36 cellular contexts compared by ENCODE assay signal in genomic region chr11:5441414-5441813, GRCh38. TPM values are rescaled to one million over a fixed set of nuclear protein-coding genes. Genes with fewer than 3 reads are reported as not detected.
DNase-seq lines count a peak whose midpoint lies in the region; ATAC-seq and TF ChIP-seq lines count a peak whose summit lies in the region.
"Had no signal": no experiment of that assay in that cellular context is flagged by ENCODE, and none has a peak within 500 bp of the region (broad histone marks: within the 10 kb centered on the region; RNA-seq: fewer than 3 reads in every experiment).

Gene OR51I1, minus strand, starts transcription at chr11:5441514. Its CDS starts 0 bp downstream, at chr11:5441514.

- no peaks in the 10 kb centered on the region for H3K9me3 ChIP-seq in HCT116 (ENCODE audit: control insufficient read depth in 1 of 2, insufficient read depth in 1 of 2, low read depth in 1 of 2, low read length in 2 of 2)
- H3K9me3 ChIP-seq: A549; BE2C; BLaER1; BLaER1 treated with 17β-estradiol and CSF1 and Interleukin-3, amounts not matched to agents 10 nM and 100 nM; Caco-2 had no signal

- 0 out of 2 replicates have a peak within 1 kb of the TSS, but pooled peaks have one; percentile 15 for H3K27ac Mint-ChIP-seq in WTC11
- H3K27ac Mint-ChIP-seq: B cell; CD14-positive monocyte; CD4-positive, alpha-beta T cell; CD4-positive, CD25-positive, alpha-beta regulatory T cell; CD8-positive, alpha-beta memory T cell; CD8-positive, alpha-beta T cell had no signal

- peaks cover 36% of the 10 kb centered on the region; the same call in 1 of the 2 replicates for H4K20me1 ChIP-seq in HCT116 (ENCODE audit: insufficient read depth)
- H4K20me1 ChIP-seq: BLaER1; BLaER1 treated with 17β-estradiol and CSF1 and Interleukin-3, amounts not matched to agents 10 nM and 100 nM had no signal

- CTCF ChIA-PET in HCT116 (lab: Charles Lee): no interaction called here
- CTCF ChIA-PET in WTC11 (lab: Charles Lee): no interaction called here

- H3K27me3 Mint-ChIP-seq in WTC11 (ENCODE audit: low read depth): peaks cover 6% of the 10 kb centered on the region
- H3K27me3 Mint-ChIP-seq: CD4-positive, CD25-positive, alpha-beta regulatory T cell had no signal

- no TSS peak for BruUV-seq in HCT116 (replicated peaks; lab: Mats Ljungman, UMichigan)

- DNase-seq in HCT116 (ENCODE audit: low read depth, low spot score) (no peak), WTC11 (ENCODE audit: low spot score) (no peak), NCI-H1417 (lab: John Stamatoyannopoulos, UW) (no peak), NCI-H1694 (lab: John Stamatoyannopoulos, UW) (no peak)
- DNase-seq: 8988T; ACHN; AML-193; BE2C; C1 segment of cervical spinal cord; Caco-2; Calu3; CD4-positive, alpha-beta memory T cell; CD4-positive, alpha-beta T cell; CD4-positive, CD25-positive, alpha-beta regulatory T cell; CD8-positive, alpha-beta memory T cell; CD8-positive, alpha-beta T cell; COR-L47; DMS 273 treated with DMSO at 0.1 percent for 48 hours; DMS153; DMS53; DMS79; DMS79 treated with DMSO at 0.1 percent for 48 hours; DND-41; EL had no signal

- no peak within 1 kb of the TSS for H2AFZ ChIP-seq in HCT116 (ENCODE audit: low read depth, low read length, poor library complexity, severe bottlenecking)

- RAD21 ChIA-PET in HCT116 (lab: Charles Lee; ENCODE audit: low non-redundant PET in 1 of 2, low total read pairs in 2 of 2, uncharacterized antibody in 2 of 2, unreplicated experiment in 2 of 2): no interaction called here

- ATAC-seq in HCT116 (no peak; the same call in 1 of the 2 replicates), WTC11 (no peak)
- ATAC-seq: A549; CD8-positive, alpha-beta T cell had no signal

- H3K4me3 Mint-ChIP-seq in WTC11: no peak within 1 kb of the TSS
- H3K4me3 Mint-ChIP-seq: B cell; CD14-positive monocyte; CD4-positive, alpha-beta memory T cell; CD4-positive, alpha-beta T cell; CD4-positive, CD25-positive, alpha-beta regulatory T cell; CD8-positive, alpha-beta memory T cell; CD8-positive, alpha-beta T cell had no signal

- H3K27ac ChIP-seq in HCT116 (ENCODE audit: low read depth, low read length): no peak within 1 kb of the TSS
- H3K27ac ChIP-seq: 22Rv1; A549; BLaER1; BLaER1 treated with 17β-estradiol and CSF1 and Interleukin-3, amounts not matched to agents 10 nM and 100 nM; C4-2B had no signal

- H3K4me2 ChIP-seq in HCT116 (ENCODE audit: low read length): no peak within 1 kb of the TSS
- H3K4me2 ChIP-seq: A549; BLaER1; BLaER1 treated with 17β-estradiol and CSF1 and Interleukin-3, amounts not matched to agents 10 nM and 100 nM had no signal

- no peak for TF ChIP-seq RAD21 in HCT116 (IDR thresholded peaks at IDR 0.05; ENCODE audit: low read depth)

- H3K27me3 ChIP-seq in HCT116 (ENCODE audit: insufficient read depth, low read length): no peaks in the 10 kb centered on the region
- H3K27me3 ChIP-seq: BE2C; BLaER1; BLaER1 treated with 17β-estradiol and CSF1 and Interleukin-3, amounts not matched to agents 10 nM and 100 nM had no signal

- no peaks in the 10 kb centered on the region for H3K36me3 Mint-ChIP-seq in WTC11
- H3K36me3 Mint-ChIP-seq: CD14-positive monocyte; CD4-positive, alpha-beta memory T cell; CD4-positive, CD25-positive, alpha-beta regulatory T cell; CD8-positive, alpha-beta memory T cell; CD8-positive, alpha-beta T cell had no signal

- H3K4me1 ChIP-seq in HCT116 (ENCODE audit: control insufficient read depth in 1 of 2, insufficient read depth in 2 of 2, low read length in 2 of 2): peaks cover 0 to 33% of the 10 kb centered on the region in 2 experiments; a peak in 2 of 4 replicates
- H3K4me1 ChIP-seq: A549; BE2C; BLaER1; BLaER1 treated with 17β-estradiol and CSF1 and Interleukin-3, amounts not matched to agents 10 nM and 100 nM; Caco-2 had no signal

- no peak for TF ChIP-seq CTCF in HCT116 (IDR thresholded peaks at IDR 0.05 in 2 of 3, conservative IDR thresholded peaks at IDR 0.05 in 1 of 3; ENCODE audit: borderline replicate concordance in 1 of 3, insufficient read depth in 1 of 3, low read depth in 2 of 3, low read length in 2 of 3)
- TF ChIP-seq CTCF in WTC11 (IDR thresholded peaks at IDR 0.05): no peak

- peaks cover 11 to 67% of the 10 kb centered on the region in 2 experiments for H3K36me3 ChIP-seq in HCT116 (ENCODE audit: control insufficient read depth in 1 of 2, insufficient read depth in 2 of 2, low read length in 2 of 2)
- H3K36me3 ChIP-seq: BE2C; BLaER1; BLaER1 treated with 17β-estradiol and CSF1 and Interleukin-3, amounts not matched to agents 10 nM and 100 nM had no signal

- peaks cover 5% of the 10 kb centered on the region for H3K9me3 Mint-ChIP-seq in WTC11
- H3K9me3 Mint-ChIP-seq: CD4-positive, alpha-beta memory T cell; CD4-positive, alpha-beta T cell; CD8-positive, alpha-beta memory T cell; CD8-positive, alpha-beta T cell had no signal

- H3K9ac ChIP-seq in HCT116 (ENCODE audit: low read length): no peak within 1 kb of the TSS
- H3K9ac ChIP-seq: BLaER1; BLaER1 treated with 17β-estradiol and CSF1 and Interleukin-3, amounts not matched to agents 10 nM and 100 nM had no signal

- H3K9me2 ChIP-seq in HCT116 (ENCODE audit: insufficient read depth): no peaks in the 10 kb centered on the region

- POLR2A ChIA-PET in HCT116 (lab: Charles Lee) (no interaction called here), WTC11 (lab: Charles Lee) (no interaction called here)

- H3K4me3 ChIP-seq in HCT116 (replicated peaks in 1 of 2; ENCODE audit: low read depth in 1 of 2, low read length in 2 of 2): no peak within 1 kb of the TSS
- H3K4me3 ChIP-seq: A549; BLaER1; BLaER1 treated with 17β-estradiol and CSF1 and Interleukin-3, amounts not matched to agents 10 nM and 100 nM had no signal

- peaks cover 100% of the 10 kb centered on the region for H3K79me2 ChIP-seq in HCT116 (ENCODE audit: insufficient read depth, low read length)

- no peaks in the 10 kb centered on the region for H3K4me1 Mint-ChIP-seq in WTC11
- H3K4me1 Mint-ChIP-seq: B cell; CD14-positive monocyte; CD4-positive, alpha-beta memory T cell; CD4-positive, CD25-positive, alpha-beta regulatory T cell; CD8-positive, alpha-beta memory T cell had no signal

- intact Hi-C loops in HCT116 (cut with micrococcal nuclease): no loop called here

- TF ChIP-seq POLR2A in HCT116 (IDR thresholded peaks at IDR 0.05; ENCODE audit: borderline replicate concordance, extremely low read depth, insufficient read depth, insufficient read length): no peak

TF ChIP-seq in HCT116, 20 proteins besides CTCF, POLR2A, EP300 and RAD21:
- TF ChIP-seq ELF1 (IDR thresholded peaks at IDR 0.05; ENCODE audit: borderline replicate concordance, low read depth): no peak
- no peak for TF ChIP-seq EGR1 (IDR thresholded peaks at IDR 0.05; ENCODE audit: low read depth)
- TF ChIP-seq FOSL1 (IDR thresholded peaks at IDR 0.05; ENCODE audit: low read depth): no peak
- TF ChIP-seq ZFX (IDR thresholded peaks at IDR 0.05): no peak
- TF ChIP-seq JUND (IDR thresholded peaks at IDR 0.05): no peak
- no peak for TF ChIP-seq ATF3 (IDR thresholded peaks at IDR 0.05)

TF ChIP-seq in WTC11, 78 proteins besides CTCF, POLR2A, EP300 and RAD21:
- no peak for TF ChIP-seq ESRRA (CRISPR knock-in tag; IDR thresholded peaks at IDR 0.05; ENCODE audit: borderline replicate concordance)
- TF ChIP-seq ZNF138 (CRISPR knock-in tag; conservative IDR thresholded peaks at IDR 0.05): no peak
- TF ChIP-seq CDX4 (CRISPR knock-in tag; IDR thresholded peaks at IDR 0.05; ENCODE audit: borderline replicate concordance): no peak

RNA-seq across cellular contexts. Expression of gene OR51I1, which starts in this region (rescaled TPM):
- 23.1 TPM for total RNA-seq in HCT116 (2021; ENCODE audit: unreplicated experiment)
- polyA plus RNA-seq in HCT116 (2012): 1.5 and 2.6 TPM in 2 replicates
- not detected in 3 replicates for total RNA-seq in WTC11 (2021)
- total RNA-seq: A172; A673; B cell; Caco-2; Calu3; CD4-positive, alpha-beta memory T cell; CD4-positive, alpha-beta T cell; CD4-positive, CD25-positive, alpha-beta regulatory T cell; CD8-positive, alpha-beta memory T cell; CD8-positive, alpha-beta T cell; Daoy had no signal
- polyA plus RNA-seq: A549; AG04450; BJ; CD14-positive monocyte; CD4-positive, alpha-beta memory T cell; CD4-positive, CD25-positive, alpha-beta regulatory T cell; CD8-positive, alpha-beta memory T cell had no signal

Comparison
In these comparisons a context has a peak if more than half of its experiments do, and no peak if none do; other contexts are left out.
1. RNA of gene OR51I1 (total RNA-seq): 23.1 TPM in HCT116 (single experiment); not detected in WTC11; every median in the first group is over 10 times any median in the second.